In genomic region chr2:39741871-39742270, GRCh38 we compare ENCODE assay signal across 20 cellular contexts. TPM values are rescaled to one million over a fixed set of nuclear protein-coding genes. Genes with fewer than 3 reads are reported as not detected.
DNase-seq lines count a peak whose midpoint lies in the region; ATAC-seq, FAIRE-seq and TF ChIP-seq lines count a peak whose summit lies in the region.
"Had no signal": no experiment of that assay in that cellular context is flagged by ENCODE, and none has a peak within 500 bp of the region (broad histone marks: within the 10 kb centered on the region; RNA-seq: fewer than 3 reads in every experiment).

No MANE protein-coding gene starts in this region.

- ATAC-seq in left ventricle myocardium superior (peak; percentile 30), GM21360 (IDR thresholded peaks at IDR 0.05; ENCODE audit: unreplicated experiment) (no peak), HepG2 (no peak), aorta (ENCODE audit: low FRiP score) (no peak)
- ATAC-seq: Right ventricle myocardium inferior had no signal

- no peaks in the 10 kb centered on the region for H3K27me3 ChIP-seq in left ventricle myocardium inferior (ENCODE audit: low read depth)
- no peaks in the 10 kb centered on the region; a peak in 1 of 5 replicates for H3K27me3 ChIP-seq in HepG2 (ENCODE audit: control insufficient read depth in 1 of 2, insufficient read depth in 2 of 2, low read length in 2 of 2)
- H3K27me3 ChIP-seq in aorta (ENCODE audit: control insufficient read depth in 1 of 2, insufficient read depth in 2 of 2, low read length in 1 of 2), result no peaks in the 10 kb centered on the region
- H3K27me3 ChIP-seq: BE2C, Peyer's patch had no signal

- no peak overlapping the region for H3K4me3 Mint-ChIP-seq in nephron progenitor cell
- H3K4me3 Mint-ChIP-seq: CD4-positive, alpha-beta T cell; HFFc6 had no signal

- POLR2A ChIA-PET in HepG2 (lab: Yijun Ruan, JAX), result no interaction called here

- no peaks in the 10 kb centered on the region for H3K27me3 Mint-ChIP-seq in nephron progenitor cell (ENCODE audit: low read depth, poor library complexity)
- H3K27me3 Mint-ChIP-seq: CD4-positive, alpha-beta T cell had no signal

- DNase-seq in left ventricle myocardium superior, result no peak
- DNase-seq in left ventricle myocardium inferior, result no peak
- peak; percentile 89 for DNase-seq in amniotic epithelial cell (ENCODE audit: low read depth)
- DNase-seq in iris pigment epithelial cell (ENCODE audit: low read depth), result peak; percentile 75
- no peak for DNase-seq in nephron progenitor cell
- DNase-seq in HepG2 (ENCODE audit: low spot score), result no peak
- no peak for DNase-seq in aorta
- DNase-seq: BE2C; CD4-positive, alpha-beta T cell; H7; HFFc6; NCI-H1417 treated with DMSO at 0.1 percent for 48 hours; NCI-H187 treated with DMSO at 0.1 percent for 48 hours; NCI-H345; NCI-H526 treated with DMSO at 0.1 percent for 48 hours; Peyer's patch had no signal

- CTCF ChIA-PET in HepG2 (lab: Yijun Ruan, JAX; ENCODE audit: low intra/inter-chr PET ratio, low total read pairs), result no interaction called here

- no peak overlapping the region for H3K9ac ChIP-seq in HepG2 (ENCODE audit: insufficient read depth, low read depth, low read length)
- H3K9ac ChIP-seq: KMS-11 had no signal

- no peaks in the 10 kb centered on the region for H3K9me3 ChIP-seq in left ventricle myocardium inferior (replicated peaks)
- no peaks in the 10 kb centered on the region for H3K9me3 ChIP-seq in HepG2 (ENCODE audit: low read length)
- H3K9me3 ChIP-seq in aorta (ENCODE audit: control insufficient read depth, low read length), result no peaks in the 10 kb centered on the region
- H3K9me3 ChIP-seq: BE2C, Peyer's patch had no signal

- TF ChIP-seq CTCF in left ventricle myocardium inferior (IDR thresholded peaks at IDR 0.05; ENCODE audit: borderline replicate concordance), result no peak
- no peak for TF ChIP-seq CTCF in nephron progenitor cell (IDR thresholded peaks at IDR 0.05)
- TF ChIP-seq CTCF in HepG2 (CRISPR knock-in tag; IDR thresholded peaks at IDR 0.05), result no peak

- TF ChIP-seq POLR2A in HepG2 (IDR thresholded peaks at IDR 0.05; ENCODE audit: insufficient read depth in 1 of 2, low read depth in 2 of 2, low read length in 2 of 2), result no peak

- intact Hi-C loops in left ventricle myocardium superior (cut with micrococcal nuclease), result no loop called here
- intact Hi-C loops in left ventricle myocardium inferior (cut with micrococcal nuclease), result no loop called here
- intact Hi-C loops in HepG2 (cut with micrococcal nuclease; ENCODE audit: unreplicated experiment), result no loop called here
- intact Hi-C loops in aorta (cut with DNase I), result no loop called here

- TF ChIP-seq RAD21 in HepG2 (CRISPR knock-in tag; IDR thresholded peaks at IDR 0.05), result no peak

- H2AFZ ChIP-seq in HepG2 (ENCODE audit: low read length), result no peak overlapping the region

- H3K4me1 ChIP-seq in left ventricle myocardium inferior (no peaks in the 10 kb centered on the region), HepG2 (ENCODE audit: insufficient read depth, low read length) (no peaks in the 10 kb centered on the region), aorta (ENCODE audit: control insufficient read depth in 1 of 2, insufficient read depth in 2 of 2, low read length in 2 of 2) (peaks cover 3 to 4% of the 10 kb centered on the region in 2 donors)
- H3K4me1 ChIP-seq: BE2C, Peyer's patch had no signal

- no peak for TF ChIP-seq EP300 in HepG2 (IDR thresholded peaks at IDR 0.05; ENCODE audit: low read depth in 2 of 2, low read length in 2 of 2)
- no peak for TF ChIP-seq EP300 in HepG2 (CRISPR knock-in tag; IDR thresholded peaks at IDR 0.05; ENCODE audit: borderline replicate concordance)

- H3K9me3 Mint-ChIP-seq in nephron progenitor cell, result no peaks in the 10 kb centered on the region
- H3K9me3 Mint-ChIP-seq: CD4-positive, alpha-beta T cell; HFFc6 had no signal

- no peaks in the 10 kb centered on the region for H3K79me2 ChIP-seq in HepG2 (ENCODE audit: insufficient read depth, low read length)

- FAIRE-seq in HepG2 (lab: Jason Lieb, UNC), result no peak
- FAIRE-seq: GM12892 had no signal

- peaks cover 57% of the 10 kb centered on the region for H3K36me3 Mint-ChIP-seq in nephron progenitor cell (ENCODE audit: low read depth)

- H4K20me1 ChIP-seq in HepG2 (ENCODE audit: insufficient read depth, low read length), result no peaks in the 10 kb centered on the region

- no peak overlapping the region for H3K4me2 ChIP-seq in HepG2 (ENCODE audit: low read depth, low read length)
- H3K4me2 ChIP-seq: KMS-11 had no signal

- H3K27ac ChIP-seq in left ventricle myocardium inferior (replicated peaks) (no peak overlapping the region), HepG2 (ENCODE audit: extremely low read length, insufficient read depth, low read length) (no peak overlapping the region), aorta (ENCODE audit: low read depth in 1 of 2, low read length in 2 of 2) (no peak overlapping the region)
- H3K27ac ChIP-seq: KMS-11, Peyer's patch had no signal

- no peak overlapping the region for H3K27ac Mint-ChIP-seq in nephron progenitor cell
- H3K27ac Mint-ChIP-seq: CD4-positive, alpha-beta T cell; HFFc6 had no signal

- H3K4me3 ChIP-seq in left ventricle myocardium inferior (no peak overlapping the region), HepG2 (replicated peaks in 1 of 3; ENCODE audit: insufficient read depth in 1 of 3, low read depth in 2 of 3, low read length in 3 of 3) (no peak overlapping the region), aorta (ENCODE audit: low read length in 2 of 2) (no peak overlapping the region)
- H3K4me3 ChIP-seq: Peyer's patch had no signal

- no TSS peak for BruUV-seq in HepG2 (replicated peaks; lab: Mats Ljungman, UMichigan)

- peaks cover 15% of the 10 kb centered on the region for H3K4me1 Mint-ChIP-seq in nephron progenitor cell

- in situ Hi-C loops in HepG2 (cut with HindIII; ENCODE audit: extremely low pct_ligation_motif_present, low pct_unique_long_range_greater_than_20kb), result no loop called here

- H3K36me3 ChIP-seq in left ventricle myocardium inferior, result peaks cover 72% of the 10 kb centered on the region
- peaks cover 25 to 67% of the 10 kb centered on the region in 2 experiments for H3K36me3 ChIP-seq in HepG2 (replicated peaks in 1 of 2; ENCODE audit: control insufficient read depth in 1 of 2, insufficient read depth in 2 of 2, low read length in 2 of 2)
- no peaks in the 10 kb centered on the region for H3K36me3 ChIP-seq in aorta (ENCODE audit: control insufficient read depth in 1 of 2, insufficient read depth in 2 of 2, low read length in 1 of 2)

- WGBS in HepG2 (ENCODE audit: low lambda C conversion rate), result 98% methylated on average over 1 of the region's 1 CpG
- 90 to 96% methylated on average over 1 of the region's 1 CpG for WGBS in aorta, 2 donors

TF ChIP-seq in HepG2, 621 proteins besides CTCF, POLR2A, EP300 and RAD21 (continues in another document):
- TF ChIP-seq, protein P1, sequence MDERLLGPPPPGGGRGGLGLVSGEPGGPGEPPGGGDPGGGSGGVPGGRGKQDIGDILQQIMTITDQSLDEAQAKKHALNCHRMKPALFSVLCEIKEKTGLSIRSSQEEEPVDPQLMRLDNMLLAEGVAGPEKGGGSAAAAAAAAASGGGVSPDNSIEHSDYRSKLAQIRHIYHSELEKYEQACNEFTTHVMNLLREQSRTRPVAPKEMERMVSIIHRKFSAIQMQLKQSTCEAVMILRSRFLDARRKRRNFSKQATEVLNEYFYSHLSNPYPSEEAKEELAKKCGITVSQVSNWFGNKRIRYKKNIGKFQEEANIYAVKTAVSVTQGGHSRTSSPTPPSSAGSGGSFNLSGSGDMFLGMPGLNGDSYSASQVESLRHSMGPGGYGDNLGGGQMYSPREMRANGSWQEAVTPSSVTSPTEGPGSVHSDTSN (CRISPR knock-in tag; IDR thresholded peaks at IDR 0.05), result no peak
- TF ChIP-seq TCF7L2 (IDR thresholded peaks at IDR 0.05; ENCODE audit: low read depth, low read length) (no peak), CREB1 (IDR thresholded peaks at IDR 0.05) (no peak), CREB1 (CRISPR knock-in tag; IDR thresholded peaks at IDR 0.05) (no peak), HMGA1 (CRISPR knock-in tag; conservative IDR thresholded peaks at IDR 0.05) (no peak), ZFYVE20 (CRISPR knock-in tag; IDR thresholded peaks at IDR 0.05; ENCODE audit: borderline replicate concordance, low read depth) (no peak), BORCS8-MEF2B (CRISPR knock-in tag; IDR thresholded peaks at IDR 0.05) (no peak)
- TF ChIP-seq, protein P2, sequence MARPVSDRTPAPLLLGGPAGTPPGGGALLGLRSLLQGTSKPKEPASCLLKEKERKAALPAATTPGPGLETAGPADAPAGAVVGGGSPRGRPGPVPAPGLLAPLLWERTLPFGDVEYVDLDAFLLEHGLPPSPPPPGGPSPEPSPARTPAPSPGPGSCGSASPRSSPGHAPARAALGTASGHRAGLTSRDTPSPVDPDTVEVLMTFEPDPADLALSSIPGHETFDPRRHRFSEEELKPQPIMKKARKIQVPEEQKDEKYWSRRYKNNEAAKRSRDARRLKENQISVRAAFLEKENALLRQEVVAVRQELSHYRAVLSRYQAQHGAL (CRISPR knock-in tag; IDR thresholded peaks at IDR 0.05; ENCODE audit: not compliant biosample characterization), result no peak

RNA-seq across cellular contexts. Expression of gene THUMPD2, which starts 37.2 kb away (rescaled TPM):
- total RNA-seq in left ventricle myocardium superior (5.9 TPM), left ventricle myocardium inferior (5.9 TPM), HepG2 (2016; rRNA removed; fragmentation: Illumina TruSeq; extraction: Trizol) (15.6 and 21.2 TPM in 2 replicates), aorta (10 to 100 TPM; 14.8 to 19.7 TPM)
- total RNA-seq in HepG2 (2016; cell fraction: cytosol; rRNA removed; fragmentation: Illumina TruSeq; extraction: Trizol; ENCODE audit: low read depth), result 5.0 and 7.1 TPM in 2 replicates
- total RNA-seq in HepG2 (2016; cell fraction: insoluble cytoplasmic fraction; rRNA removed; fragmentation: Illumina TruSeq; extraction: Trizol), result 18.0 and 20.6 TPM in 2 replicates
- 7.0 and 9.7 TPM in 2 replicates for total RNA-seq in HepG2 (2016; cell fraction: membrane; rRNA removed; fragmentation: Illumina TruSeq; extraction: Trizol)
- total RNA-seq in HepG2 (2016; cell fraction: nucleus; rRNA removed; fragmentation: Illumina TruSeq; extraction: Trizol), result 25.7 and 29.0 TPM in 2 replicates
- polyA plus RNA-seq in HepG2 (2011; rRNA removed) (11.8 and 12.2 TPM in 2 replicates), aorta (10 to 100 TPM; 17.8 to 18.9 TPM)
- 4.0 and 5.9 TPM in 2 replicates for polyA plus RNA-seq in HepG2 (2011; cell fraction: cytosol; rRNA removed)
- polyA plus RNA-seq in HepG2 (2011; cell fraction: nucleus; rRNA removed), result 11.5 and 14.3 TPM in 2 replicates
- 11.8 and 15.7 TPM in 2 replicates for polyA plus RNA-seq in HepG2 (2012)
- polyA plus RNA-seq in HepG2 (2016; cell fraction: cytosol; fragmentation: Illumina TruSeq; extraction: Trizol; ENCODE audit: low read depth), result 2.6 and 2.8 TPM in 2 replicates
- 20.7 and 21.6 TPM in 2 replicates for polyA plus RNA-seq in HepG2 (2016; cell fraction: insoluble cytoplasmic fraction; fragmentation: Illumina TruSeq; extraction: Trizol; ENCODE audit: low read depth)
- 4.4 and 5.0 TPM in 2 replicates for polyA plus RNA-seq in HepG2 (2016; cell fraction: membrane; fragmentation: Illumina TruSeq; extraction: Trizol; ENCODE audit: low read depth)
- polyA plus RNA-seq in HepG2 (2016; cell fraction: nucleus; fragmentation: Illumina TruSeq; extraction: Trizol; ENCODE audit: insufficient read depth, low read depth), result 29.8 and 30.6 TPM in 2 replicates
- polyA minus RNA-seq in HepG2 (2011; rRNA and poly(A)+ RNA removed; ENCODE audit: low replicate concordance), result 5.8 and 11.7 TPM in 2 replicates
- polyA minus RNA-seq in HepG2 (2011; cell fraction: cytosol; rRNA and poly(A)+ RNA removed), result 2.6 and 4.5 TPM in 2 replicates
- 34.9 and 67.8 TPM in 2 replicates for polyA minus RNA-seq in HepG2 (2011; cell fraction: nucleus; rRNA and poly(A)+ RNA removed)

Comparison
In these comparisons a context has a peak if more than half of its experiments do, and no peak if none do; other contexts are left out.
1. DNase-seq: peak in amniotic epithelial cell (single experiment) and iris pigment epithelial cell (single experiment); none in left ventricle myocardium superior (single experiment), left ventricle myocardium inferior (single experiment), nephron progenitor cell (single experiment), HepG2 (single experiment) and aorta (0 of 2).